ENCODE assay signal across 8 cellular contexts in genomic region chr10:119651514-119652327, GRCh38. TPM values are rescaled to one million over a fixed set of nuclear protein-coding genes. Genes with fewer than 3 reads are reported as not detected.
A peak's percentile ranks its signal among the peaks of the same experiment; 100 is the strongest.
DNase-seq lines count a peak whose midpoint lies in the region; ATAC-seq, FAIRE-seq and TF ChIP-seq lines count a peak whose summit lies in the region.

No MANE protein-coding gene starts in this region.

- H3K9me3 ChIP-seq in CD4-positive, alpha-beta memory T cell (ENCODE audit: control insufficient read depth in 1 of 2, low read length in 2 of 2) = no peaks in the 10 kb centered on the region
- no peaks in the 10 kb centered on the region for H3K9me3 ChIP-seq in NT2/D1 (ENCODE audit: insufficient read depth, low read length)
- H3K9me3 ChIP-seq in breast epithelium = no peaks in the 10 kb centered on the region
- no peaks in the 10 kb centered on the region for H3K9me3 ChIP-seq in HepG2 (ENCODE audit: low read length)
- no peaks in the 10 kb centered on the region for H3K9me3 ChIP-seq in thoracic aorta

- H3K9ac ChIP-seq in NT2/D1 (ENCODE audit: insufficient read length, low read depth) = peak overlapping the region; percentile 83
- H3K9ac ChIP-seq in HepG2 (ENCODE audit: insufficient read depth, low read depth, low read length) = peak overlapping the region; percentile 92

- H3K27me3 ChIP-seq in CD4-positive, alpha-beta memory T cell (ENCODE audit: insufficient read depth, low read length) = no peaks in the 10 kb centered on the region
- H3K27me3 ChIP-seq in NT2/D1 (ENCODE audit: insufficient read depth, insufficient read length) (no peaks in the 10 kb centered on the region), breast epithelium (no peaks in the 10 kb centered on the region), HepG2 (ENCODE audit: control insufficient read depth in 1 of 2, insufficient read depth in 2 of 2, low read length in 2 of 2) (no peaks in the 10 kb centered on the region), thoracic aorta (replicated peaks; ENCODE audit: insufficient read depth) (no peaks in the 10 kb centered on the region)

- peak overlapping the region; percentile 79 for H3K4me2 ChIP-seq in HepG2 (ENCODE audit: low read depth, low read length)

- H3K36me3 Mint-ChIP-seq in CD4-positive, alpha-beta memory T cell = peaks cover 0 to 23% of the 10 kb centered on the region in 2 donors

- peak overlapping the region; percentile 87 for H3K27ac ChIP-seq in CD4-positive, alpha-beta memory T cell (ENCODE audit: low read depth, low read length)
- H3K27ac ChIP-seq in breast epithelium (peak overlapping the region; percentile 96 to 98), HepG2 (ENCODE audit: extremely low read length, insufficient read depth, low read length) (peak overlapping the region; percentile 81), thoracic aorta (peak overlapping the region; percentile 99)

- H3K4me1 Mint-ChIP-seq in CD4-positive, alpha-beta memory T cell = peaks cover 41 to 54% (median 47%) of the 10 kb centered on the region in 4 donors

- WGBS in HepG2 (ENCODE audit: low lambda C conversion rate) = 0% methylated on average over 11 of the region's 106 CpGs

- CTCF ChIA-PET in CD4-positive, alpha-beta memory T cell (lab: Charles Lee; ENCODE audit: partially characterized antibody) = interaction anchor here (1.2 to 3.2 kb wide), 3 partner anchors 12 to 109 kb away, joined by 3 to 16 read pairs (median 4); partner anchors contain the start of gene RGS10
- CTCF ChIA-PET in HepG2 (lab: Yijun Ruan, JAX; ENCODE audit: low intra/inter-chr PET ratio, low total read pairs) = interaction anchor here (0.5 kb wide), 1 partner anchor 18 kb away, joined by 3 read pairs; no protein-coding TSS in a partner anchor

- no peak for TF ChIP-seq EP300 in HepG2 (IDR thresholded peaks at IDR 0.05; ENCODE audit: low read depth in 2 of 2, low read length in 2 of 2)
- TF ChIP-seq EP300 in HepG2 (CRISPR knock-in tag; IDR thresholded peaks at IDR 0.05; ENCODE audit: borderline replicate concordance) = no peak

- peaks cover 49% of the 10 kb centered on the region for H3K79me2 ChIP-seq in HepG2 (ENCODE audit: insufficient read depth, low read length)

- H3K27ac Mint-ChIP-seq in CD4-positive, alpha-beta memory T cell = peak overlapping the region; percentile 93 to 99 (median 95)

- H4K20me1 ChIP-seq in HepG2 (ENCODE audit: insufficient read depth, low read length) = peaks cover 23% of the 10 kb centered on the region

- TF ChIP-seq CTCF in breast epithelium (IDR thresholded peaks at IDR 0.05) (no peak), HepG2 (CRISPR knock-in tag; IDR thresholded peaks at IDR 0.05) (no peak), thoracic aorta (IDR thresholded peaks at IDR 0.05) (no peak)

- H3K27me3 Mint-ChIP-seq in CD4-positive, alpha-beta memory T cell = no peaks in the 10 kb centered on the region

- in situ Hi-C loops in HepG2 (cut with HindIII; ENCODE audit: extremely low pct_ligation_motif_present, low pct_unique_long_range_greater_than_20kb) = no loop called here

- H3K9me3 Mint-ChIP-seq in CD4-positive, alpha-beta memory T cell = peaks cover 0 to 2% (median 0%) of the 10 kb centered on the region in 8 donors

- no peak for TF ChIP-seq RAD21 in HepG2 (CRISPR knock-in tag; IDR thresholded peaks at IDR 0.05)

- peak in 4 of 5 donors; percentile 19 to 32 (median 23) for DNase-seq in CD4-positive, alpha-beta memory T cell
- DNase-seq in NT2/D1 (ENCODE audit: low read depth, low spot score) (no peak), breast epithelium (ENCODE audit: low spot score in 2 of 2) (no peak), HepG2 (ENCODE audit: low spot score) (no peak), thoracic aorta (ENCODE audit: low spot score) (no peak), NCI-H524 treated with DMSO at 0.1 percent for 48 hours (lab: John Stamatoyannopoulos, UW) (no peak), putamen (ENCODE audit: low spot score) (no peak)

- H3K36me3 ChIP-seq in CD4-positive, alpha-beta memory T cell (ENCODE audit: insufficient read depth, low read length) = peaks cover 2% of the 10 kb centered on the region
- H3K36me3 ChIP-seq in NT2/D1 (ENCODE audit: insufficient read depth, insufficient read length, low read length) (peaks cover 30% of the 10 kb centered on the region), breast epithelium (no peaks in the 10 kb centered on the region), HepG2 (replicated peaks in 1 of 2; ENCODE audit: control insufficient read depth in 1 of 2, insufficient read depth in 2 of 2, low read length in 2 of 2) (peaks cover 5 to 11% of the 10 kb centered on the region in 2 experiments; a peak in 4 of 5 replicates), thoracic aorta (no peaks in the 10 kb centered on the region)

- POLR2A ChIA-PET in CD4-positive, alpha-beta memory T cell (lab: Charles Lee; ENCODE audit: partially characterized antibody) = interaction anchor here (0.9 to 6.3 kb wide), 16 partner anchors 9 to 520 kb away, joined by 3 to 84 read pairs (median 4); partner anchors contain the start of genes GRK5, INPP5F, MCMBP and RGS10
- POLR2A ChIA-PET in HepG2 (lab: Yijun Ruan, JAX) = interaction anchor here (1.0 to 1.6 kb wide), 18 partner anchors 8 to 241 kb away, joined by 3 to 15 read pairs (median 5); partner anchors contain the start of genes INPP5F, MCMBP, SEC23IP and TIAL1

- TF ChIP-seq POLR2A in breast epithelium (IDR thresholded peaks at IDR 0.05) (no peak), HepG2 (IDR thresholded peaks at IDR 0.05; ENCODE audit: insufficient read depth in 1 of 2, low read depth in 2 of 2, low read length in 2 of 2) (no peak)

- H3K4me3 Mint-ChIP-seq in CD4-positive, alpha-beta memory T cell = peak overlapping the region; percentile 85 to 98 (median 92)

- intact Hi-C loops in CD4-positive, alpha-beta memory T cell (cut with micrococcal nuclease) = loop anchor here (1.0 to 2.0 kb wide), 7 partner anchors 9 to 443 kb away; no protein-coding TSS in a partner anchor
- intact Hi-C loops in breast epithelium (cut with DNase I; ENCODE audit: low total_unique reads) (no loop called here), HepG2 (cut with micrococcal nuclease; ENCODE audit: unreplicated experiment) (loop anchor here (2.0 kb wide), 1 partner anchor 35 kb away; no protein-coding TSS in a partner anchor)

- peaks cover 53% of the 10 kb centered on the region for H3K4me1 ChIP-seq in CD4-positive, alpha-beta memory T cell (ENCODE audit: insufficient read depth, low read length)
- peaks cover 3% of the 10 kb centered on the region for H3K4me1 ChIP-seq in NT2/D1 (ENCODE audit: insufficient read depth, insufficient read length)
- H3K4me1 ChIP-seq in breast epithelium = peaks cover 0 to 20% of the 10 kb centered on the region in 2 donors
- peaks cover 54% of the 10 kb centered on the region for H3K4me1 ChIP-seq in HepG2 (ENCODE audit: insufficient read depth, low read length)
- peaks cover 25 to 38% of the 10 kb centered on the region in 2 donors for H3K4me1 ChIP-seq in thoracic aorta (ENCODE audit: control insufficient read depth in 1 of 2, low read depth in 2 of 2)

- ATAC-seq in GM21619 (IDR thresholded peaks at IDR 0.05; ENCODE audit: unreplicated experiment) (peak; percentile 5), HepG2 (peak; percentile 56), thoracic aorta (ENCODE audit: insufficient number of reproducible peaks, low FRiP score, low read depth) (peak; percentile 8)

- no peak overlapping the region for H2AFZ ChIP-seq in HepG2 (ENCODE audit: low read length)

- no TSS peak for BruUV-seq in HepG2 (replicated peaks; lab: Mats Ljungman, UMichigan)

- FAIRE-seq in HepG2 (lab: Jason Lieb, UNC) = no peak

- peak overlapping the region; percentile 77 to 88 for H3K4me3 ChIP-seq in CD4-positive, alpha-beta memory T cell (ENCODE audit: low read length in 2 of 2)
- peak overlapping the region; percentile 75 for H3K4me3 ChIP-seq in NT2/D1 (ENCODE audit: insufficient read length, low read depth)
- H3K4me3 ChIP-seq in breast epithelium = peak overlapping the region; percentile 87 to 98 (median 93)
- H3K4me3 ChIP-seq in HepG2 (replicated peaks in 1 of 3; ENCODE audit: insufficient read depth in 1 of 3, low read depth in 2 of 3, low read length in 3 of 3) = peak overlapping the region; percentile 89 to 98 (median 96)
- peak overlapping the region; percentile 92 for H3K4me3 ChIP-seq in thoracic aorta

RNA-seq across cellular contexts. Expression of gene BAG3, which starts 0.5 kb away (rescaled TPM):
- total RNA-seq in CD4-positive, alpha-beta memory T cell = 10 to 100 TPM; 20.8 to 21.6 TPM
- polyA plus RNA-seq in CD4-positive, alpha-beta memory T cell = 10 to 100 TPM in 1 of 2 donors, 1 to 10 TPM in 1; 8.5 to 27.3 TPM
- total RNA-seq in breast epithelium = 10 to 100 TPM; 17.1 to 29.9 (median 23.9) TPM
- total RNA-seq in HepG2 (2016; rRNA removed; fragmentation: Illumina TruSeq; extraction: Trizol) = 6.7 and 7.9 TPM in 2 replicates
- 1.7 and 2.0 TPM in 2 replicates for total RNA-seq in HepG2 (2016; cell fraction: cytosol; rRNA removed; fragmentation: Illumina TruSeq; extraction: Trizol; ENCODE audit: low read depth)
- 6.7 and 7.5 TPM in 2 replicates for total RNA-seq in HepG2 (2016; cell fraction: insoluble cytoplasmic fraction; rRNA removed; fragmentation: Illumina TruSeq; extraction: Trizol)
- 4.9 and 5.1 TPM in 2 replicates for total RNA-seq in HepG2 (2016; cell fraction: membrane; rRNA removed; fragmentation: Illumina TruSeq; extraction: Trizol)
- total RNA-seq in HepG2 (2016; cell fraction: nucleus; rRNA removed; fragmentation: Illumina TruSeq; extraction: Trizol) = 4.8 and 6.3 TPM in 2 replicates
- polyA plus RNA-seq in HepG2 (2011; rRNA removed) = 2.9 and 3.0 TPM in 2 replicates
- polyA plus RNA-seq in HepG2 (2011; cell fraction: cytosol; rRNA removed) = 2.5 and 3.1 TPM in 2 replicates
- 9.0 and 9.5 TPM in 2 replicates for polyA plus RNA-seq in HepG2 (2011; cell fraction: nucleus; rRNA removed)
- polyA plus RNA-seq in HepG2 (2012) = 12.7 and 14.8 TPM in 2 replicates
- 1.9 and 2.1 TPM in 2 replicates for polyA plus RNA-seq in HepG2 (2016; cell fraction: cytosol; fragmentation: Illumina TruSeq; extraction: Trizol; ENCODE audit: low read depth)
- 15.1 and 20.8 TPM in 2 replicates for polyA plus RNA-seq in HepG2 (2016; cell fraction: insoluble cytoplasmic fraction; fragmentation: Illumina TruSeq; extraction: Trizol; ENCODE audit: low read depth)
- 3.2 and 4.9 TPM in 2 replicates for polyA plus RNA-seq in HepG2 (2016; cell fraction: membrane; fragmentation: Illumina TruSeq; extraction: Trizol; ENCODE audit: low read depth)
- 14.7 and 18.1 TPM in 2 replicates for polyA plus RNA-seq in HepG2 (2016; cell fraction: nucleus; fragmentation: Illumina TruSeq; extraction: Trizol; ENCODE audit: insufficient read depth, low read depth)
- 3.1 and 5.4 TPM in 2 replicates for polyA minus RNA-seq in HepG2 (2011; rRNA and poly(A)+ RNA removed; ENCODE audit: low replicate concordance)
- 6.2 and 6.5 TPM in 2 replicates for polyA minus RNA-seq in HepG2 (2011; cell fraction: cytosol; rRNA and poly(A)+ RNA removed)
- polyA minus RNA-seq in HepG2 (2011; cell fraction: nucleus; rRNA and poly(A)+ RNA removed) = 2.2 and 3.2 TPM in 2 replicates
- 10 to 100 TPM; 48.9 to 87.6 TPM for total RNA-seq in thoracic aorta

RNA-seq across cellular contexts. Expression of gene TIAL1, which starts 55.0 kb away (rescaled TPM):
- 100 to 1,000 TPM; 201 to 212 TPM for total RNA-seq in CD4-positive, alpha-beta memory T cell
- polyA plus RNA-seq in CD4-positive, alpha-beta memory T cell = 10 to 100 TPM in 1 of 2 donors, 1 to 10 TPM in 1; 8.8 to 12.0 TPM
- total RNA-seq in breast epithelium = 100 to 1,000 TPM in 1 of 3 donors, 10 to 100 TPM in 2; 73.3 to 110 (median 76.4) TPM
- 31.5 and 36.6 TPM in 2 replicates for total RNA-seq in HepG2 (2016; rRNA removed; fragmentation: Illumina TruSeq; extraction: Trizol)
- 19.8 and 22.7 TPM in 2 replicates for total RNA-seq in HepG2 (2016; cell fraction: cytosol; rRNA removed; fragmentation: Illumina TruSeq; extraction: Trizol; ENCODE audit: low read depth)
- 32.7 and 33.0 TPM in 2 replicates for total RNA-seq in HepG2 (2016; cell fraction: insoluble cytoplasmic fraction; rRNA removed; fragmentation: Illumina TruSeq; extraction: Trizol)
- total RNA-seq in HepG2 (2016; cell fraction: membrane; rRNA removed; fragmentation: Illumina TruSeq; extraction: Trizol) = 32.9 and 34.8 TPM in 2 replicates
- total RNA-seq in HepG2 (2016; cell fraction: nucleus; rRNA removed; fragmentation: Illumina TruSeq; extraction: Trizol) = 74.7 and 93.9 TPM in 2 replicates
- 145 and 148 TPM in 2 replicates for polyA plus RNA-seq in HepG2 (2011; rRNA removed)
- 29.6 and 41.0 TPM in 2 replicates for polyA plus RNA-seq in HepG2 (2011; cell fraction: cytosol; rRNA removed)
- 368 and 448 TPM in 2 replicates for polyA plus RNA-seq in HepG2 (2011; cell fraction: nucleus; rRNA removed)
- 152 and 155 TPM in 2 replicates for polyA plus RNA-seq in HepG2 (2012)
- polyA plus RNA-seq in HepG2 (2016; cell fraction: cytosol; fragmentation: Illumina TruSeq; extraction: Trizol; ENCODE audit: low read depth) = 16.3 and 18.6 TPM in 2 replicates
- 72.0 and 75.0 TPM in 2 replicates for polyA plus RNA-seq in HepG2 (2016; cell fraction: insoluble cytoplasmic fraction; fragmentation: Illumina TruSeq; extraction: Trizol; ENCODE audit: low read depth)
- 36.1 and 39.6 TPM in 2 replicates for polyA plus RNA-seq in HepG2 (2016; cell fraction: membrane; fragmentation: Illumina TruSeq; extraction: Trizol; ENCODE audit: low read depth)
- polyA plus RNA-seq in HepG2 (2016; cell fraction: nucleus; fragmentation: Illumina TruSeq; extraction: Trizol; ENCODE audit: insufficient read depth, low read depth) = 291 and 317 TPM in 2 replicates
- polyA minus RNA-seq in HepG2 (2011; rRNA and poly(A)+ RNA removed; ENCODE audit: low replicate concordance) = 17.9 and 42.2 TPM in 2 replicates
- 27.6 and 31.4 TPM in 2 replicates for polyA minus RNA-seq in HepG2 (2011; cell fraction: cytosol; rRNA and poly(A)+ RNA removed)
- polyA minus RNA-seq in HepG2 (2011; cell fraction: nucleus; rRNA and poly(A)+ RNA removed) = 199 and 216 TPM in 2 replicates
- total RNA-seq in thoracic aorta = 10 to 100 TPM; 72.4 to 79.5 TPM

Comparison
In these comparisons a context has a peak if more than half of its experiments do, and no peak if none do; other contexts are left out.
1. DNase-seq: peak in CD4-positive, alpha-beta memory T cell (4 of 5); none in NT2/D1 (single experiment), breast epithelium (0 of 2), HepG2 (single experiment), thoracic aorta (single experiment), NCI-H524 treated with DMSO at 0.1 percent for 48 hours (single experiment) and putamen (single experiment).
2. ATAC-seq: peak in every context shown above with its lines; median percentile 56 in HepG2; 8 in thoracic aorta; 5 in GM21619.
3. Peak in every context shown above with its lines, with median percentiles within 50 percentile points of each other: H3K27ac ChIP-seq and H3K4me3 ChIP-seq.